1 cellular context compared by ENCODE assay signal in the genomic region with DNA sequence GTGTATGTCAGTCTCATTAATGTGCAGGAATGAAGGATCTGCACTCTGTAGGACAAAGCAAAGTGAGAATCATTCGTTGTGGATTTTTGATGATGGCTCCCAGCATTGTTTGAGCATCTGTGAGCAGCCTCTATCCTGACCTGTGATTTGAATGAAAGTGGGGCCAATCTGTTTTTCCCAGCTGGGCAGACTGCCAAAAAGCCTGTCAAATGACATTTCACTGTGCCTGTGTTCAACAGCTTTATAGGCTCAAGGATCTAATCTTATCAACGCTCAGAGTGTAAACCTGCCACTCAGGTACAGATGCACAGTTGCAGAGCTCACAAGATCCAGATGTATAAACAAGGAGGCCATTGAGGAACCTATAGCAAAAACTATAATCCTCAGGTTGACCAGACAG.
TF ChIP-seq lines count a peak whose summit lies in the region.

No MANE protein-coding gene starts in this region.

TF ChIP-seq in HepG2, 621 proteins besides CTCF, POLR2A, EP300 and RAD21 (continued from another document):
- TF ChIP-seq, protein P1, sequence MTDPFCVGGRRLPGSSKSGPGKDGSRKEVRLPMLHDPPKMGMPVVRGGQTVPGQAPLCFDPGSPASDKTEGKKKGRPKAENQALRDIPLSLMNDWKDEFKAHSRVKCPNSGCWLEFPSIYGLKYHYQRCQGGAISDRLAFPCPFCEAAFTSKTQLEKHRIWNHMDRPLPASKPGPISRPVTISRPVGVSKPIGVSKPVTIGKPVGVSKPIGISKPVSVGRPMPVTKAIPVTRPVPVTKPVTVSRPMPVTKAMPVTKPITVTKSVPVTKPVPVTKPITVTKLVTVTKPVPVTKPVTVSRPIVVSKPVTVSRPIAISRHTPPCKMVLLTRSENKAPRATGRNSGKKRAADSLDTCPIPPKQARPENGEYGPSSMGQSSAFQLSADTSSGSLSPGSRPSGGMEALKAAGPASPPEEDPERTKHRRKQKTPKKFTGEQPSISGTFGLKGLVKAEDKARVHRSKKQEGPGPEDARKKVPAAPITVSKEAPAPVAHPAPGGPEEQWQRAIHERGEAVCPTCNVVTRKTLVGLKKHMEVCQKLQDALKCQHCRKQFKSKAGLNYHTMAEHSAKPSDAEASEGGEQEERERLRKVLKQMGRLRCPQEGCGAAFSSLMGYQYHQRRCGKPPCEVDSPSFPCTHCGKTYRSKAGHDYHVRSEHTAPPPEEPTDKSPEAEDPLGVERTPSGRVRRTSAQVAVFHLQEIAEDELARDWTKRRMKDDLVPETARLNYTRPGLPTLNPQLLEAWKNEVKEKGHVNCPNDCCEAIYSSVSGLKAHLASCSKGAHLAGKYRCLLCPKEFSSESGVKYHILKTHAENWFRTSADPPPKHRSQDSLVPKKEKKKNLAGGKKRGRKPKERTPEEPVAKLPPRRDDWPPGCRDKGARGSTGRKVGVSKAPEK (CRISPR knock-in tag; IDR thresholded peaks at IDR 0.05; ENCODE audit: borderline replicate concordance), result no peak
- no peak for TF ChIP-seq RCOR2 (CRISPR knock-in tag; IDR thresholded peaks at IDR 0.05)
